Comparison of ENCODE assay signal across 25 cellular contexts in genomic region chr10:21145751-21146445, GRCh38.
A peak's percentile ranks its signal among the peaks of the same experiment; 100 is the strongest.
DNase-seq lines count a peak whose midpoint lies in the region; ATAC-seq and TF ChIP-seq lines count a peak whose summit lies in the region.
"Had no signal": no experiment of that assay in that cellular context is flagged by ENCODE, and none has a peak within 500 bp of the region (broad histone marks: within the 10 kb centered on the region; RNA-seq: fewer than 3 reads in every experiment).

No MANE protein-coding gene starts in this region.

- H2BK15ac ChIP-seq in neuronal stem cell (ENCODE audit: low read length): no peak overlapping the region

- no peaks in the 10 kb centered on the region for H3K9me3 ChIP-seq in neuronal stem cell (replicated peaks in 1 of 2; ENCODE audit: control insufficient read depth in 2 of 2, insufficient read depth in 1 of 2, low read depth in 1 of 2, low read length in 2 of 2)
- no peaks in the 10 kb centered on the region for H3K9me3 ChIP-seq in thyroid gland
- H3K9me3 ChIP-seq in naive thymus-derived CD4-positive, alpha-beta T cell (ENCODE audit: control insufficient read depth in 2 of 3, low read length in 3 of 3): no peaks in the 10 kb centered on the region
- H3K9me3 ChIP-seq: BLaER1 treated with 17β-estradiol and CSF1 and Interleukin-3, amounts not matched to agents 10 nM and 100 nM; SJSA1; vagina had no signal

- no CpG with 5 or more reads among the region's 13 CpGs for WGBS in neuronal stem cell (ENCODE audit: extremely low coverage in 2 of 2, insufficient read length in 2 of 2, insufficient replicate concordance in 1 of 2), 2 donors
- 85 to 87% methylated on average over 13 of the region's 13 CpGs for WGBS in thyroid gland, 2 donors

- H4K8ac ChIP-seq in neuronal stem cell (ENCODE audit: low read depth, low read length): no peak overlapping the region

- no peak overlapping the region for H2BK120ac ChIP-seq in neuronal stem cell (ENCODE audit: low read depth, low read length)

- H3K27me3 ChIP-seq in neuronal stem cell (ENCODE audit: control insufficient read depth in 3 of 3, insufficient read depth in 3 of 3, low read depth in 1 of 3, low read length in 3 of 3) (peaks cover 0 to 2% (median 0%) of the 10 kb centered on the region in 3 experiments), thyroid gland (no peaks in the 10 kb centered on the region)
- no peaks in the 10 kb centered on the region for H3K27me3 ChIP-seq in naive thymus-derived CD4-positive, alpha-beta T cell (ENCODE audit: control insufficient read depth in 2 of 2, insufficient read depth in 2 of 2, low read length in 2 of 2)
- H3K27me3 ChIP-seq: BLaER1 treated with 17β-estradiol and CSF1 and Interleukin-3, amounts not matched to agents 10 nM and 100 nM; foreskin keratinocyte; SJSA1; vagina had no signal

- H2BK12ac ChIP-seq in neuronal stem cell (ENCODE audit: low read length): peak overlapping the region; percentile 50

- H2BK5ac ChIP-seq in neuronal stem cell (ENCODE audit: low read length): no peak overlapping the region

- H3K27ac Mint-ChIP-seq in activated CD8-positive, alpha-beta T cell treated with anti-CD3 and anti-CD28 coated beads, Interleukin-2, amount 10 ng/mL, durations not matched to agents 7 days and 5 days: no peak overlapping the region
- H3K27ac Mint-ChIP-seq in naive thymus-derived CD4-positive, alpha-beta T cell: no peak overlapping the region
- H3K27ac Mint-ChIP-seq: nephron, T-helper 17 cell had no signal

- POLR2A ChIA-PET in activated CD8-positive, alpha-beta T cell treated with anti-CD3 and anti-CD28 coated beads, Interleukin-2, amount 10 ng/mL, durations not matched to agents 7 days and 5 days (lab: Charles Lee): no interaction called here
- POLR2A ChIA-PET in naive thymus-derived CD4-positive, alpha-beta T cell (lab: Charles Lee): no interaction called here

- no peaks in the 10 kb centered on the region for H3K27me3 Mint-ChIP-seq in activated CD8-positive, alpha-beta T cell treated with anti-CD3 and anti-CD28 coated beads, Interleukin-2, amount 10 ng/mL, durations not matched to agents 7 days and 5 days (ENCODE audit: low read depth)
- peaks cover 0 to 3% (median 0%) of the 10 kb centered on the region in 5 donors for H3K27me3 Mint-ChIP-seq in naive thymus-derived CD4-positive, alpha-beta T cell

- H2AFZ ChIP-seq in neuronal stem cell (ENCODE audit: low read length): peak overlapping the region; percentile 70

- H3K14ac ChIP-seq in neuronal stem cell (ENCODE audit: low read length): no peak overlapping the region

- no peaks in the 10 kb centered on the region for H3K4me1 Mint-ChIP-seq in activated CD8-positive, alpha-beta T cell treated with anti-CD3 and anti-CD28 coated beads, Interleukin-2, amount 10 ng/mL, durations not matched to agents 7 days and 5 days (ENCODE audit: low read depth)
- no peaks in the 10 kb centered on the region for H3K4me1 Mint-ChIP-seq in naive thymus-derived CD4-positive, alpha-beta T cell

- H3K27ac ChIP-seq in angular gyrus (ENCODE audit: low read depth, low read length): peak overlapping the region; percentile 67
- H3K27ac ChIP-seq in neuronal stem cell (replicated peaks; ENCODE audit: low read length): peak overlapping the region; percentile 92
- H3K27ac ChIP-seq in thyroid gland: no peak overlapping the region
- no peak overlapping the region for H3K27ac ChIP-seq in naive thymus-derived CD4-positive, alpha-beta T cell (ENCODE audit: low read depth, low read length)
- H3K27ac ChIP-seq: BLaER1 treated with 17β-estradiol and CSF1 and Interleukin-3, amounts not matched to agents 10 nM and 100 nM; foreskin keratinocyte; SJSA1; vagina; WERI-Rb-1 had no signal

- TF ChIP-seq CTCF in thyroid gland (IDR thresholded peaks at IDR 0.05): no peak

- no peaks in the 10 kb centered on the region for H3K79me1 ChIP-seq in neuronal stem cell (ENCODE audit: low read depth, low read length)

- peaks cover 13 to 22% of the 10 kb centered on the region in 2 donors for H3K4me1 ChIP-seq in neuronal stem cell (ENCODE audit: control insufficient read depth in 2 of 2, insufficient read depth in 1 of 2, low read depth in 1 of 2, low read length in 2 of 2)
- peaks cover 0 to 6% of the 10 kb centered on the region in 2 donors for H3K4me1 ChIP-seq in thyroid gland
- no peaks in the 10 kb centered on the region for H3K4me1 ChIP-seq in naive thymus-derived CD4-positive, alpha-beta T cell (ENCODE audit: control insufficient read depth in 2 of 2, insufficient read depth in 2 of 2, low read length in 2 of 2)
- H3K4me1 ChIP-seq: BLaER1 treated with 17β-estradiol and CSF1 and Interleukin-3, amounts not matched to agents 10 nM and 100 nM; foreskin keratinocyte; SJSA1; vagina had no signal

- CTCF ChIA-PET in activated CD8-positive, alpha-beta T cell treated with anti-CD3 and anti-CD28 coated beads, Interleukin-2, amount 10 ng/mL, durations not matched to agents 7 days and 5 days (lab: Charles Lee): no interaction called here
- CTCF ChIA-PET in naive thymus-derived CD4-positive, alpha-beta T cell (lab: Charles Lee): no interaction called here

- no peak overlapping the region for H4K91ac ChIP-seq in neuronal stem cell (ENCODE audit: low read depth, low read length, poor library complexity)

- H3K4me2 ChIP-seq in neuronal stem cell (ENCODE audit: insufficient read depth, low read length, poor library complexity, severe bottlenecking): peak overlapping the region; percentile 41
- H3K4me2 ChIP-seq: BLaER1 treated with 17β-estradiol and CSF1 and Interleukin-3, amounts not matched to agents 10 nM and 100 nM had no signal

- no peaks in the 10 kb centered on the region for H3K9me3 Mint-ChIP-seq in activated CD8-positive, alpha-beta T cell treated with anti-CD3 and anti-CD28 coated beads, Interleukin-2, amount 10 ng/mL, durations not matched to agents 7 days and 5 days (ENCODE audit: insufficient read depth)
- H3K9me3 Mint-ChIP-seq in naive thymus-derived CD4-positive, alpha-beta T cell: no peaks in the 10 kb centered on the region
- H3K9me3 Mint-ChIP-seq: nephron had no signal

- in situ Hi-C loops in G401 (cut with HindIII; ENCODE audit: low sequenced_read_pairs): no loop called here

- peak; percentile 62 for DNase-seq in G401 (ENCODE audit: low spot score)
- peak in 31 of 51 donors; percentile 6 to 79 (median 48) for DNase-seq in hypothalamus (lab: John Stamatoyannopoulos, UW)
- DNase-seq in neuronal stem cell (ENCODE audit: low spot score): peak; percentile 81
- DNase-seq in activated CD8-positive, alpha-beta T cell treated with anti-CD3 and anti-CD28 coated beads, Interleukin-2, amount 10 ng/mL, durations not matched to agents 7 days and 5 days: no peak
- DNase-seq in thyroid gland: no peak
- no peak for DNase-seq in naive thymus-derived CD4-positive, alpha-beta T cell
- DNase-seq: activated CD8-positive, alpha-beta memory T cell treated with anti-CD3 and anti-CD28 coated beads, Interleukin-2, amount 50 U/mL, for 48 hours; activated effector memory CD4-positive, alpha-beta T cell treated with anti-CD3 and anti-CD28 coated beads, Interleukin-2, amount 50 U/mL, for 16 hours; dermis blood vessel endothelial cell; erythroblast; foreskin keratinocyte; left cardiac atrium; MM.1S; NCI-H226; NK-92 treated with Interleukin-12 subunit alpha and Interleukin-12 subunit beta, amount 100 ng/mL, for 24 hours; right cardiac atrium; T-helper 17 cell; WERI-Rb-1 had no signal

- no peak for TF ChIP-seq POLR2A in thyroid gland (IDR thresholded peaks at IDR 0.05)

- intact Hi-C loops in thyroid gland (cut with DNase I): no loop called here
- intact Hi-C loops in naive thymus-derived CD4-positive, alpha-beta T cell (cut with micrococcal nuclease): no loop called here

- peak overlapping the region; percentile 44 for H3K18ac ChIP-seq in neuronal stem cell (ENCODE audit: low read length)

- no peak overlapping the region for H2AK5ac ChIP-seq in neuronal stem cell (ENCODE audit: low read depth, low read length)

- H3K36me3 ChIP-seq in neuronal stem cell (replicated peaks in 1 of 2; ENCODE audit: control insufficient read depth in 2 of 2, insufficient read depth in 2 of 2, low read length in 2 of 2): peaks cover 0 to 2% of the 10 kb centered on the region in 2 donors
- H3K36me3 ChIP-seq in thyroid gland: no peaks in the 10 kb centered on the region
- H3K36me3 ChIP-seq in naive thymus-derived CD4-positive, alpha-beta T cell (ENCODE audit: control insufficient read depth in 2 of 3, insufficient read depth in 3 of 3, low read length in 3 of 3): no peaks in the 10 kb centered on the region
- H3K36me3 ChIP-seq: BLaER1 treated with 17β-estradiol and CSF1 and Interleukin-3, amounts not matched to agents 10 nM and 100 nM; SJSA1; vagina; WERI-Rb-1 had no signal

- H3K4ac ChIP-seq in neuronal stem cell (ENCODE audit: low read length): no peak overlapping the region

- no peak overlapping the region for H3K4me3 Mint-ChIP-seq in activated CD8-positive, alpha-beta T cell treated with anti-CD3 and anti-CD28 coated beads, Interleukin-2, amount 10 ng/mL, durations not matched to agents 7 days and 5 days
- no peak overlapping the region for H3K4me3 Mint-ChIP-seq in naive thymus-derived CD4-positive, alpha-beta T cell
- H3K4me3 Mint-ChIP-seq: nephron, T-helper 17 cell had no signal

- H3K9ac ChIP-seq in neuronal stem cell (ENCODE audit: low read depth, low read length, poor library complexity): no peak overlapping the region
- H3K9ac ChIP-seq: BLaER1 treated with 17β-estradiol and CSF1 and Interleukin-3, amounts not matched to agents 10 nM and 100 nM had no signal

- H3K36me3 Mint-ChIP-seq in activated CD8-positive, alpha-beta T cell treated with anti-CD3 and anti-CD28 coated beads, Interleukin-2, amount 10 ng/mL, durations not matched to agents 7 days and 5 days (ENCODE audit: low read depth): no peaks in the 10 kb centered on the region
- no peaks in the 10 kb centered on the region for H3K36me3 Mint-ChIP-seq in naive thymus-derived CD4-positive, alpha-beta T cell

- H3K4me3 ChIP-seq in neuronal stem cell (ENCODE audit: low read length in 2 of 2) (peak overlapping the region in 1 of 2 donors; percentile 27), thyroid gland (replicated peaks in 1 of 3) (no peak overlapping the region)
- no peak overlapping the region for H3K4me3 ChIP-seq in naive thymus-derived CD4-positive, alpha-beta T cell (ENCODE audit: low read length)
- H3K4me3 ChIP-seq: BLaER1 treated with 17β-estradiol and CSF1 and Interleukin-3, amounts not matched to agents 10 nM and 100 nM; SJSA1; vagina had no signal

- no peak overlapping the region for H3K23ac ChIP-seq in neuronal stem cell (ENCODE audit: low read depth, low read length, poor library complexity)

- no peak for ATAC-seq in activated CD8-positive, alpha-beta T cell treated with anti-CD3 and anti-CD28 coated beads, Interleukin-2, amount 10 ng/mL, durations not matched to agents 7 days and 5 days
- ATAC-seq in GM18867 (IDR thresholded peaks at IDR 0.05; ENCODE audit: unreplicated experiment): no peak
- no peak for ATAC-seq in naive thymus-derived CD4-positive, alpha-beta T cell
- ATAC-seq: foreskin keratinocyte, left cardiac atrium, Panc1, right cardiac atrium, T-helper 17 cell had no signal

Comparison
In these comparisons a context has a peak if more than half of its experiments do, and no peak if none do; other contexts are left out.
1. DNase-seq: peak in G401 (single experiment), hypothalamus (31 of 51) and neuronal stem cell (single experiment); none in activated CD8-positive, alpha-beta T cell treated with anti-CD3 and anti-CD28 coated beads, Interleukin-2, amount 10 ng/mL, durations not matched to agents 7 days and 5 days (single experiment), thyroid gland (0 of 2) and naive thymus-derived CD4-positive, alpha-beta T cell (0 of 9).
2. H3K27ac ChIP-seq: peak in angular gyrus (single experiment) and neuronal stem cell (single experiment); none in thyroid gland (0 of 3) and naive thymus-derived CD4-positive, alpha-beta T cell (single experiment).